Comparison of ENCODE assay signal across 8 cellular contexts in the genomic region with DNA sequence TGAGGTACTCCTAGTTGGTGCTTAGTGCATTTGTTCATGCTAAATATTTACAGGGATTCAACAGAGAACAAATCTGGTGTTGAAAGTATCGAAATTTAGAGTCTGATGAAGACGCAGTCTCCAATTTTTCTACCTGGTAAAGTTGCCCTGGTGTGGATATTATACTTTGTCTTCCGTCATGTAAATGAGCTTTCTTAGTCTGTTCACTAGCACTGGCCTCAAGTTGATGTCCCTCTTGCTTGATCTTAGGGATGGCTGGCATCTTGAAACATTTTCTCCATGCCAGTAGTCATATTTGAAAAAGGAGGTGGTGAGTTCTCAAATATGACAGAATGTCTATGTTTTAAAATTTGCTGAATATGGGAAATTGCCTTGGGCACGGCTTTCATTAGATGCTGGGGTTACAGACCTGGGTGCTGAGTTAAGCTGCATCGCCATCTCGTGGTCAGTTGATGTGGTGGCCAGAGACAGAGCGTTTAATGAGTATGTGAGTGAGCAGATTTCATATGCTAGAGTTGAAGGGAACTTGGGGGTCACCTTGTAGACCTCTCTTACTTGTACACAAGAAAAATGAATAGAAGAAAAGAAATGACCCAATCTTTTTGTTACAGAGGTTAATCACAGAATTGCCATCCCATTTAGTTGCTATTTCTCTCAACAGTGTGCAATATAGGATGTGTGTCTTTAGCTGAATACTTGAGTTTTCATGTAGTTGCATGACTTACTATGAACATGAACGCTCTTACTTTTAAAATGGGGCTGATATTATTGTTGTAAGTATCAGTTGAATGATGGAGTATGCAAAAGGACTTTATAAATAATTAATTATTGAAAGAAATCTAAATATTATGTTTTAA.
DNase-seq lines count a peak whose midpoint lies in the region; ATAC-seq, FAIRE-seq and TF ChIP-seq lines count a peak whose summit lies in the region.

No MANE protein-coding gene starts in this region.

- peak; percentile 94 for FAIRE-seq in D721Med (lab: Jason Lieb, UNC)

- H3K27me3 Mint-ChIP-seq in nephron (ENCODE audit: low read depth) (no peaks in the 10 kb centered on the region), type B pancreatic cell (no peaks in the 10 kb centered on the region)

- H3K4me1 Mint-ChIP-seq in nephron (peaks cover 15% of the 10 kb centered on the region), type B pancreatic cell (ENCODE audit: unreplicated experiment) (peaks cover 17% of the 10 kb centered on the region)

- TF ChIP-seq CTCF in D721Med (IDR thresholded peaks at IDR 0.05; ENCODE audit: insufficient read depth, missing control alignments) (peak; percentile 93), nephron (IDR thresholded peaks at IDR 0.05; ENCODE audit: unreplicated experiment in 3 of 3) (peak; percentile 81 to 93 (median 90)), type B pancreatic cell (conservative IDR thresholded peaks at IDR 0.05) (peak; percentile 95)

- H3K4me3 Mint-ChIP-seq in nephron (no peak overlapping the region), type B pancreatic cell (no peak overlapping the region)

- H3K9me3 Mint-ChIP-seq in nephron: peaks cover 7% of the 10 kb centered on the region
- peaks cover 4% of the 10 kb centered on the region for H3K9me3 Mint-ChIP-seq in type B pancreatic cell

- DNase-seq in D721Med (ENCODE audit: insufficient read length, low spot score) (no peak), NCI-H82 (lab: John Stamatoyannopoulos, UW) (peak; percentile 85), activated T-cell treated with anti-CD3 and anti-CD28 coated beads for 48 hours (ENCODE audit: low read depth) (peak; percentile 30), fibroblast of peridontal ligament (ENCODE audit: extremely low read depth) (peak; percentile 89), type B pancreatic cell (ENCODE audit: extremely low spot score, unreplicated experiment) (no peak)

- ATAC-seq in GM19438 (IDR thresholded peaks at IDR 0.05; ENCODE audit: low read depth, unreplicated experiment): peak; percentile 93
- peak; percentile 84 for ATAC-seq in HG03457 (IDR thresholded peaks at IDR 0.05; ENCODE audit: unreplicated experiment)

- peak overlapping the region; percentile 15 to 70 (median 31) for H3K27ac Mint-ChIP-seq in nephron
- H3K27ac Mint-ChIP-seq in type B pancreatic cell: no peak overlapping the region

- H3K36me3 Mint-ChIP-seq in nephron (ENCODE audit: low read depth) (no peaks in the 10 kb centered on the region), type B pancreatic cell (peaks cover 5% of the 10 kb centered on the region)

Comparison
In these comparisons a context has a peak if more than half of its experiments do, and no peak if none do; other contexts are left out.
1. DNase-seq: peak in NCI-H82 (single experiment), activated T-cell treated with anti-CD3 and anti-CD28 coated beads for 48 hours (single experiment) and fibroblast of peridontal ligament (single experiment); none in D721Med (single experiment) and type B pancreatic cell (single experiment).
2. Peak in every context shown above with its lines, with median percentiles within 50 percentile points of each other: CTCF ChIP-seq.